ENCODE assay signal across 1 cellular context in genomic region chr15:76954744-76955143, GRCh38.
TF ChIP-seq lines count a peak whose summit lies in the region.

No MANE protein-coding gene starts in this region.

TF ChIP-seq in GM23338, 12 proteins besides CTCF, POLR2A, EP300 and RAD21:
- TF ChIP-seq ZNF462 (CRISPR knock-in tag; IDR thresholded peaks at IDR 0.05): no peak
- TF ChIP-seq NANOG (IDR thresholded peaks at IDR 0.05; ENCODE audit: borderline replicate concordance): no peak
- no peak for TF ChIP-seq CREB1 (CRISPR knock-in tag; IDR thresholded peaks at IDR 0.05; ENCODE audit: low read depth)
- no peak for TF ChIP-seq ZNF114 (CRISPR knock-in tag; IDR thresholded peaks at IDR 0.05)
- TF ChIP-seq, protein P1, sequence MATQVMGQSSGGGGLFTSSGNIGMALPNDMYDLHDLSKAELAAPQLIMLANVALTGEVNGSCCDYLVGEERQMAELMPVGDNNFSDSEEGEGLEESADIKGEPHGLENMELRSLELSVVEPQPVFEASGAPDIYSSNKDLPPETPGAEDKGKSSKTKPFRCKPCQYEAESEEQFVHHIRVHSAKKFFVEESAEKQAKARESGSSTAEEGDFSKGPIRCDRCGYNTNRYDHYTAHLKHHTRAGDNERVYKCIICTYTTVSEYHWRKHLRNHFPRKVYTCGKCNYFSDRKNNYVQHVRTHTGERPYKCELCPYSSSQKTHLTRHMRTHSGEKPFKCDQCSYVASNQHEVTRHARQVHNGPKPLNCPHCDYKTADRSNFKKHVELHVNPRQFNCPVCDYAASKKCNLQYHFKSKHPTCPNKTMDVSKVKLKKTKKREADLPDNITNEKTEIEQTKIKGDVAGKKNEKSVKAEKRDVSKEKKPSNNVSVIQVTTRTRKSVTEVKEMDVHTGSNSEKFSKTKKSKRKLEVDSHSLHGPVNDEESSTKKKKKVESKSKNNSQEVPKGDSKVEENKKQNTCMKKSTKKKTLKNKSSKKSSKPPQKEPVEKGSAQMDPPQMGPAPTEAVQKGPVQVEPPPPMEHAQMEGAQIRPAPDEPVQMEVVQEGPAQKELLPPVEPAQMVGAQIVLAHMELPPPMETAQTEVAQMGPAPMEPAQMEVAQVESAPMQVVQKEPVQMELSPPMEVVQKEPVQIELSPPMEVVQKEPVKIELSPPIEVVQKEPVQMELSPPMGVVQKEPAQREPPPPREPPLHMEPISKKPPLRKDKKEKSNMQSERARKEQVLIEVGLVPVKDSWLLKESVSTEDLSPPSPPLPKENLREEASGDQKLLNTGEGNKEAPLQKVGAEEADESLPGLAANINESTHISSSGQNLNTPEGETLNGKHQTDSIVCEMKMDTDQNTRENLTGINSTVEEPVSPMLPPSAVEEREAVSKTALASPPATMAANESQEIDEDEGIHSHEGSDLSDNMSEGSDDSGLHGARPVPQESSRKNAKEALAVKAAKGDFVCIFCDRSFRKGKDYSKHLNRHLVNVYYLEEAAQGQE (IDR thresholded peaks at IDR 0.05; ENCODE audit: unreplicated experiment): no peak
- TF ChIP-seq POLR2AphosphoS5 (IDR thresholded peaks at IDR 0.05; ENCODE audit: low read depth): no peak
